10 cellular contexts compared by ENCODE assay signal in the genomic region with DNA sequence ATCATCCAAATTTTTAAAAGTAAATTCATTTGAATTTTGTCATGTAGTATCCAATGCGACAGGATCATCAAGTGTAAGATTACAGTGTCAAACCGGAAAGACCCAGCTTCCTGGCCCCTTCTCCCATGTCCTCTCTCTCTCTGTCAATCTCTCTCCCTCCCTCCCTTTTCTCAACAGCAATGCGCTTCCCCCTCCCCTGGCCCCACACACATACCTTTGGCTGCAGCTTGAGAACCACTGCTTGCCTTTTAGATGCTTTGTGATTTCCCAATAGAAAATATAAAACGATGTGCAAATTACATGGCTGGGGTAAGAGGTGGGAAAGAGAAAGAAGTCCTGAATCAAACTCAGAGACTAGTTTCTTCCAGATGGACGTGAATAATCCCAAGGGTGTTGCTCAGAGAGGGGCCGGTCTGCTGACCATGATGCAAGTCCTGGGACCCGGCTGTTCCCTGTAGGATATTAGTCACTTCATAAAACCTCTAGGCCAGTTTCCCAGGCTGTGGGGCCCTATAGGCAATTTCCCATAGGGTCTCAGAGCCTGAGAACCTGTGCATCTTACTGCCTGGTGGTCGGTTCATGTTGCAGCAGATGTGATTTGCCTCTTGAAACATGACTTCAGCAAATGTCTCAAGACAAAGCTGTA. TPM values are rescaled to one million over a fixed set of nuclear protein-coding genes. Genes with fewer than 3 reads are reported as not detected.
A peak's percentile ranks its signal among the peaks of the same experiment; 100 is the strongest.
DNase-seq lines count a peak whose midpoint lies in the region; ATAC-seq and TF ChIP-seq lines count a peak whose summit lies in the region.
"Had no signal": no experiment of that assay in that cellular context is flagged by ENCODE, and none has a peak within 500 bp of the region (broad histone marks: within the 10 kb centered on the region; RNA-seq: fewer than 3 reads in every experiment).

No MANE protein-coding gene starts in this region.

- no peaks in the 10 kb centered on the region for H3K9me3 Mint-ChIP-seq in activated CD4-positive, alpha-beta T cell treated with anti-CD3 and anti-CD28 coated beads for 36 hours (ENCODE audit: low read depth)

- H3K4me1 Mint-ChIP-seq in activated CD4-positive, alpha-beta T cell treated with anti-CD3 and anti-CD28 coated beads for 36 hours: peaks cover 80% of the 10 kb centered on the region

- H3K9ac ChIP-seq in subcutaneous abdominal adipose tissue (ENCODE audit: low read length in 5 of 5): peak overlapping the region in 2 of 5 donors; percentile 8 to 73

- no peak for ATAC-seq in activated CD4-positive, alpha-beta T cell treated with anti-CD3 and anti-CD28 coated beads for 36 hours

- POLR2A ChIA-PET in activated CD4-positive, alpha-beta T cell treated with anti-CD3 and anti-CD28 coated beads for 36 hours (lab: Charles Lee): interaction anchor here (0.9 kb wide), 1 partner anchor 11 kb away, joined by 3 read pairs; no protein-coding TSS in a partner anchor

- H3K4me1 ChIP-seq in subcutaneous abdominal adipose tissue (ENCODE audit: control insufficient read depth in 5 of 5, insufficient read depth in 5 of 5, low read length in 5 of 5): peaks cover 9 to 16% (median 11%) of the 10 kb centered on the region in 5 donors

- H3K27me3 ChIP-seq in brain microvascular endothelial cell (replicated peaks): no peaks in the 10 kb centered on the region
- peaks cover 0 to 6% (median 3%) of the 10 kb centered on the region in 5 donors for H3K27me3 ChIP-seq in subcutaneous abdominal adipose tissue (ENCODE audit: control insufficient read depth in 5 of 5, insufficient read depth in 4 of 5, low read length in 5 of 5)

- H3K27ac Mint-ChIP-seq in activated CD4-positive, alpha-beta T cell treated with anti-CD3 and anti-CD28 coated beads for 36 hours: no peak overlapping the region

- H3K4me3 Mint-ChIP-seq in activated CD4-positive, alpha-beta T cell treated with anti-CD3 and anti-CD28 coated beads for 36 hours: no peak overlapping the region

- TF ChIP-seq CTCF in HFF-Myc (IDR thresholded peaks at IDR 0.05; ENCODE audit: low read depth, low read length, missing control alignments) (no peak), brain microvascular endothelial cell (IDR thresholded peaks at IDR 0.05; ENCODE audit: low read depth, low read length, missing control alignments) (peak; percentile 34), coronary artery (IDR thresholded peaks at IDR 0.05) (no peak)

- no peaks in the 10 kb centered on the region for H3K9me3 ChIP-seq in subcutaneous abdominal adipose tissue (ENCODE audit: control insufficient read depth in 5 of 5, low read length in 5 of 5)

- H3K27me3 Mint-ChIP-seq in activated CD4-positive, alpha-beta T cell treated with anti-CD3 and anti-CD28 coated beads for 36 hours: no peaks in the 10 kb centered on the region

- no peak overlapping the region for H3K4me3 ChIP-seq in HFF-Myc (replicated peaks; ENCODE audit: low read depth, low read length)
- H3K4me3 ChIP-seq in brain microvascular endothelial cell (ENCODE audit: low read depth, low read length): peak overlapping the region; percentile 13
- H3K4me3 ChIP-seq in subcutaneous abdominal adipose tissue (ENCODE audit: low read depth in 1 of 5, low read length in 5 of 5): peak overlapping the region in 2 of 5 donors; percentile 33 to 34
- H3K4me3 ChIP-seq in coronary artery: no peak overlapping the region

- DNase-seq in HFF-Myc (ENCODE audit: extremely low read depth, low read depth) (peak; percentile 62), brain microvascular endothelial cell (peak; percentile 98), islet precursor cell (peak; percentile 79), SIG-M5 (lab: John Stamatoyannopoulos, UW) (no peak), coronary artery (ENCODE audit: low spot score) (no peak)
- DNase-seq in activated CD4-positive, alpha-beta T cell treated with anti-CD3 and anti-CD28 coated beads for 36 hours: no peak
- DNase-seq: GOT3; NCI-H748 treated with DMSO at 0.1 percent for 48 hours; stimulated activated naive CD4-positive, alpha-beta T cell treated with Interleukin-2 at 50 U/mL for 16 hours had no signal

- in situ Hi-C loops in brain microvascular endothelial cell (cut with HindIII; ENCODE audit: low pct_ligation_motif_present, low sequenced_read_pairs): loop anchor here (10.0 kb wide), 1 partner anchor 97 kb away; no protein-coding TSS in a partner anchor

- CTCF ChIA-PET in activated CD4-positive, alpha-beta T cell treated with anti-CD3 and anti-CD28 coated beads for 36 hours (lab: Charles Lee): interaction anchor here (0.6 to 3.2 kb wide), 5 partner anchors 10 to 316 kb away, joined by 3 to 23 read pairs (median 3); no protein-coding TSS in a partner anchor

- no peaks in the 10 kb centered on the region for H3K36me3 Mint-ChIP-seq in activated CD4-positive, alpha-beta T cell treated with anti-CD3 and anti-CD28 coated beads for 36 hours (ENCODE audit: low read depth)

- H3K27ac ChIP-seq in brain microvascular endothelial cell (peak overlapping the region; percentile 85), subcutaneous abdominal adipose tissue (ENCODE audit: low read depth, low read length) (peak overlapping the region; percentile 40), coronary artery (no peak overlapping the region)

- no peaks in the 10 kb centered on the region for H3K36me3 ChIP-seq in brain microvascular endothelial cell (replicated peaks)
- H3K36me3 ChIP-seq in subcutaneous abdominal adipose tissue (ENCODE audit: control insufficient read depth in 5 of 5, insufficient read depth in 5 of 5, low read length in 5 of 5): no peaks in the 10 kb centered on the region

- intact Hi-C loops in activated CD4-positive, alpha-beta T cell treated with anti-CD3 and anti-CD28 coated beads for 36 hours (cut with DNase I, micrococcal nuclease): no loop called here

RNA-seq across cellular contexts. Expression of a gene that starts 34.3 kb away (rescaled TPM):
- 100 to 1,000 TPM; 410 to 449 TPM for total RNA-seq in activated CD4-positive, alpha-beta T cell treated with anti-CD3 and anti-CD28 coated beads for 36 hours

Comparison
In these comparisons a context has a peak if more than half of its experiments do, and no peak if none do; other contexts are left out.
1. DNase-seq: peak in HFF-Myc (single experiment), brain microvascular endothelial cell (single experiment) and islet precursor cell (single experiment); none in SIG-M5 (single experiment), activated CD4-positive, alpha-beta T cell treated with anti-CD3 and anti-CD28 coated beads for 36 hours (single experiment) and coronary artery (single experiment).
2. H3K27ac ChIP-seq: peak in brain microvascular endothelial cell (single experiment) and subcutaneous abdominal adipose tissue (single experiment); none in coronary artery (0 of 2).